ENCODE assay signal across 1 cellular context in the genomic region with DNA sequence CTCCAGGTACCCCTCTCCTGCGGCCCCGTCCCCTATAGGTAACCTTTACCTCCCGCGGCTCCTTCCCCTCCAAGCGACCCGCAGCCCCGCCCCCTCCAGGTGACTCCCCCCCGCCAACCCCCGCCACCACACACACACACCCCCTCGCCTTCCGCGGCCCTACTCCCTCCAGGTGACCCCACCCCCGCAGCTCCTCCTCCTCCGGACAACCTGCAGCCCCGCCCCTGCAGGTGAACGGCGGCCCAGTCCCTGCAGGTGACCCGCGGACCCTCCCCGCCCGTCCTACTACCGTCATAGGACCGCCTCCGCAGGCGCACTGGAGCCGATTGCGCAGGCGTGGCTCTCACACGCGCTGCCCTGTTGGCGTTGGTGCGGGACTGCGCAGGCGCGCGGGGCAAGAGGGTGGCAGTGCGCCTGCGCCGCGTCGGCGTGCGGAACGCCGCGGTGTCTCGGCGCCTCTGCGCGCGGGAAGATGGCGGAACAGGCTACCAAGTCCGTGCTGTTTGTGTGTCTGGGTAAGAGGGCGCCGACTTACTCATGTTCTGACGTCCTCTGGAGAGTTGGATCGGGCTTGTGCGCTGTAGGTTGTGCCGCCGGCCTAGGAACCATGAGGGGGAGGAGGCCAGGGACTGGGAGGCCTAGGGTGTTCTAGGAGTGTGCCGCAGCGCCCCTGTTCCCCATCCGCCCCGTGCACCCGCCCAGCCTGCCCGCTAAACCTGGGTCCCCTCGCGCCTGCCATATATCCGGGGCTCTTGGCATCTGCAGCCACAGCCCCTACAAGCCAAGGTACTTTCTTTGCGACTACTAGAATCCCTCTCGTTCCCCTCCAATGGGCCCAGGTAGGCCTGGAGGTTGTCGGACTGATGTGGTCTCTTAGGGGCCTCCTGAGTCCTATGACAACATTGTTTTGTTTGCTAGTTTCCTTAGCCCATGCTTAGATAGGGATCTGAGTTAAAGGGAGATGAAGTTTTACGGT.
TF ChIP-seq lines count a peak whose summit lies in the region.

Gene ACP1, plus strand, starts transcription at position 455 of the 976 bp plus-strand sequence. Its CDS starts 18 bp downstream, at position 473.

TF ChIP-seq in GM12878, 131 proteins besides CTCF, POLR2A, EP300 and RAD21 (continued from another document and continues in another):
- TF ChIP-seq ZBTB4 (CRISPR knock-in tag; IDR thresholded peaks at IDR 0.05): no peak
- TF ChIP-seq ZBED1 (IDR thresholded peaks at IDR 0.05; ENCODE audit: borderline replicate concordance): no peak
- no peak for TF ChIP-seq SREBF1 (IDR thresholded peaks at IDR 0.05; ENCODE audit: low read length)
- TF ChIP-seq, protein P1, sequence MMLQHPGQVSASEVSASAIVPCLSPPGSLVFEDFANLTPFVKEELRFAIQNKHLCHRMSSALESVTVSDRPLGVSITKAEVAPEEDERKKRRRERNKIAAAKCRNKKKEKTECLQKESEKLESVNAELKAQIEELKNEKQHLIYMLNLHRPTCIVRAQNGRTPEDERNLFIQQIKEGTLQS (IDR thresholded peaks at IDR 0.05; ENCODE audit: borderline replicate concordance, extremely low read depth, low read depth, low read length): no peak
- TF ChIP-seq, protein P2, sequence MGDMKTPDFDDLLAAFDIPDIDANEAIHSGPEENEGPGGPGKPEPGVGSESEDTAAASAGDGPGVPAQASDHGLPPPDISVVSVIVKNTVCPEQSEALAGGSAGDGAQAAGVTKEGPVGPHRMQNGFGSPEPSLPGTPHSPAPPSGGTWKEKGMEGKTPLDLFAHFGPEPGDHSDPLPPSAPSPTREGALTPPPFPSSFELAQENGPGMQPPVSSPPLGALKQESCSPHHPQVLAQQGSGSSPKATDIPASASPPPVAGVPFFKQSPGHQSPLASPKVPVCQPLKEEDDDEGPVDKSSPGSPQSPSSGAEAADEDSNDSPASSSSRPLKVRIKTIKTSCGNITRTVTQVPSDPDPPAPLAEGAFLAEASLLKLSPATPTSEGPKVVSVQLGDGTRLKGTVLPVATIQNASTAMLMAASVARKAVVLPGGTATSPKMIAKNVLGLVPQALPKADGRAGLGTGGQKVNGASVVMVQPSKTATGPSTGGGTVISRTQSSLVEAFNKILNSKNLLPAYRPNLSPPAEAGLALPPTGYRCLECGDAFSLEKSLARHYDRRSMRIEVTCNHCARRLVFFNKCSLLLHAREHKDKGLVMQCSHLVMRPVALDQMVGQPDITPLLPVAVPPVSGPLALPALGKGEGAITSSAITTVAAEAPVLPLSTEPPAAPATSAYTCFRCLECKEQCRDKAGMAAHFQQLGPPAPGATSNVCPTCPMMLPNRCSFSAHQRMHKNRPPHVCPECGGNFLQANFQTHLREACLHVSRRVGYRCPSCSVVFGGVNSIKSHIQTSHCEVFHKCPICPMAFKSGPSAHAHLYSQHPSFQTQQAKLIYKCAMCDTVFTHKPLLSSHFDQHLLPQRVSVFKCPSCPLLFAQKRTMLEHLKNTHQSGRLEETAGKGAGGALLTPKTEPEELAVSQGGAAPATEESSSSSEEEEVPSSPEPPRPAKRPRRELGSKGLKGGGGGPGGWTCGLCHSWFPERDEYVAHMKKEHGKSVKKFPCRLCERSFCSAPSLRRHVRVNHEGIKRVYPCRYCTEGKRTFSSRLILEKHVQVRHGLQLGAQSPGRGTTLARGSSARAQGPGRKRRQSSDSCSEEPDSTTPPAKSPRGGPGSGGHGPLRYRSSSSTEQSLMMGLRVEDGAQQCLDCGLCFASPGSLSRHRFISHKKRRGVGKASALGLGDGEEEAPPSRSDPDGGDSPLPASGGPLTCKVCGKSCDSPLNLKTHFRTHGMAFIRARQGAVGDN (IDR thresholded peaks at IDR 0.05): peak; percentile 89
- TF ChIP-seq BACH1 (IDR thresholded peaks at IDR 0.05; ENCODE audit: borderline replicate concordance): peak; percentile 65; the same call in 1 of the 2 replicates
- TF ChIP-seq, protein P3, sequence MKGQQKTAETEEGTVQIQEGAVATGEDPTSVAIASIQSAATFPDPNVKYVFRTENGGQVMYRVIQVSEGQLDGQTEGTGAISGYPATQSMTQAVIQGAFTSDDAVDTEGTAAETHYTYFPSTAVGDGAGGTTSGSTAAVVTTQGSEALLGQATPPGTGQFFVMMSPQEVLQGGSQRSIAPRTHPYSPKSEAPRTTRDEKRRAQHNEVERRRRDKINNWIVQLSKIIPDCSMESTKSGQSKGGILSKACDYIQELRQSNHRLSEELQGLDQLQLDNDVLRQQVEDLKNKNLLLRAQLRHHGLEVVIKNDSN (IDR thresholded peaks at IDR 0.05; ENCODE audit: borderline replicate concordance, extremely low read length, insufficient read depth, low read depth, low read length): no peak
- TF ChIP-seq TCF12 (IDR thresholded peaks at IDR 0.05; ENCODE audit: low read depth, low read length): no peak
- TF ChIP-seq, protein P4, sequence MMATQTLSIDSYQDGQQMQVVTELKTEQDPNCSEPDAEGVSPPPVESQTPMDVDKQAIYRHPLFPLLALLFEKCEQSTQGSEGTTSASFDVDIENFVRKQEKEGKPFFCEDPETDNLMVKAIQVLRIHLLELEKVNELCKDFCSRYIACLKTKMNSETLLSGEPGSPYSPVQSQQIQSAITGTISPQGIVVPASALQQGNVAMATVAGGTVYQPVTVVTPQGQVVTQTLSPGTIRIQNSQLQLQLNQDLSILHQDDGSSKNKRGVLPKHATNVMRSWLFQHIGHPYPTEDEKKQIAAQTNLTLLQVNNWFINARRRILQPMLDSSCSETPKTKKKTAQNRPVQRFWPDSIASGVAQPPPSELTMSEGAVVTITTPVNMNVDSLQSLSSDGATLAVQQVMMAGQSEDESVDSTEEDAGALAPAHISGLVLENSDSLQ (IDR thresholded peaks at IDR 0.05): no peak
- peak; percentile 71; the same call in 1 of the 2 replicates for TF ChIP-seq NKRF (conservative IDR thresholded peaks at IDR 0.05)
- no peak for TF ChIP-seq YBX1 (IDR thresholded peaks at IDR 0.05)
- TF ChIP-seq MXI1 (IDR thresholded peaks at IDR 0.05; ENCODE audit: low read depth, low read length): peak; percentile 69
- TF ChIP-seq ETV6 (conservative IDR thresholded peaks at IDR 0.05 in 1 of 2, IDR thresholded peaks at IDR 0.05 in 1 of 2; ENCODE audit: borderline replicate concordance in 1 of 2, low read depth in 1 of 2): no peak
- 0 out of 2 replicates have a peak, but pooled peaks have one; percentile 46 for TF ChIP-seq ZNF592 (IDR thresholded peaks at IDR 0.05)
- TF ChIP-seq SPI1 (IDR thresholded peaks at IDR 0.05; ENCODE audit: borderline replicate concordance, insufficient read depth, low read depth, low read length): no peak
- no peak for TF ChIP-seq NFXL1 (IDR thresholded peaks at IDR 0.05; ENCODE audit: borderline replicate concordance)
- no peak for TF ChIP-seq CHD1 (IDR thresholded peaks at IDR 0.05; ENCODE audit: low read depth, low read length)
- no peak for TF ChIP-seq NFYA (IDR thresholded peaks at IDR 0.05; ENCODE audit: borderline replicate concordance, low read depth, low read length)
- TF ChIP-seq, protein P5, sequence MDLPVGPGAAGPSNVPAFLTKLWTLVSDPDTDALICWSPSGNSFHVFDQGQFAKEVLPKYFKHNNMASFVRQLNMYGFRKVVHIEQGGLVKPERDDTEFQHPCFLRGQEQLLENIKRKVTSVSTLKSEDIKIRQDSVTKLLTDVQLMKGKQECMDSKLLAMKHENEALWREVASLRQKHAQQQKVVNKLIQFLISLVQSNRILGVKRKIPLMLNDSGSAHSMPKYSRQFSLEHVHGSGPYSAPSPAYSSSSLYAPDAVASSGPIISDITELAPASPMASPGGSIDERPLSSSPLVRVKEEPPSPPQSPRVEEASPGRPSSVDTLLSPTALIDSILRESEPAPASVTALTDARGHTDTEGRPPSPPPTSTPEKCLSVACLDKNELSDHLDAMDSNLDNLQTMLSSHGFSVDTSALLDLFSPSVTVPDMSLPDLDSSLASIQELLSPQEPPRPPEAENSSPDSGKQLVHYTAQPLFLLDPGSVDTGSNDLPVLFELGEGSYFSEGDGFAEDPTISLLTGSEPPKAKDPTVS (IDR thresholded peaks at IDR 0.05; ENCODE audit: low read depth, low read length): no peak
- no peak for TF ChIP-seq PML (IDR thresholded peaks at IDR 0.05; ENCODE audit: low read length)
- TF ChIP-seq, protein P6, sequence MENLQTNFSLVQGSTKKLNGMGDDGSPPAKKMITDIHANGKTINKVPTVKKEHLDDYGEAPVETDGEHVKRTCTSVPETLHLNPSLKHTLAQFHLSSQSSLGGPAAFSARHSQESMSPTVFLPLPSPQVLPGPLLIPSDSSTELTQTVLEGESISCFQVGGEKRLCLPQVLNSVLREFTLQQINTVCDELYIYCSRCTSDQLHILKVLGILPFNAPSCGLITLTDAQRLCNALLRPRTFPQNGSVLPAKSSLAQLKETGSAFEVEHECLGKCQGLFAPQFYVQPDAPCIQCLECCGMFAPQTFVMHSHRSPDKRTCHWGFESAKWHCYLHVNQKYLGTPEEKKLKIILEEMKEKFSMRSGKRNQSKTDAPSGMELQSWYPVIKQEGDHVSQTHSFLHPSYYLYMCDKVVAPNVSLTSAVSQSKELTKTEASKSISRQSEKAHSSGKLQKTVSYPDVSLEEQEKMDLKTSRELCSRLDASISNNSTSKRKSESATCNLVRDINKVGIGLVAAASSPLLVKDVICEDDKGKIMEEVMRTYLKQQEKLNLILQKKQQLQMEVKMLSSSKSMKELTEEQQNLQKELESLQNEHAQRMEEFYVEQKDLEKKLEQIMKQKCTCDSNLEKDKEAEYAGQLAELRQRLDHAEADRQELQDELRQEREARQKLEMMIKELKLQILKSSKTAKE (IDR thresholded peaks at IDR 0.05; ENCODE audit: low read depth, poor library complexity, severe bottlenecking): no peak
- no peak for TF ChIP-seq EZH2 (IDR thresholded peaks at IDR 0.05; ENCODE audit: borderline replicate concordance, control insufficient read depth, low read depth, low read length)
- TF ChIP-seq NRF1 (conservative IDR thresholded peaks at IDR 0.05; ENCODE audit: low read depth, low read length): peak; percentile 99
- TF ChIP-seq PAX5 (IDR thresholded peaks at IDR 0.05; ENCODE audit: borderline replicate concordance, low read depth, low read length): no peak; the same call in 1 of the 2 replicates
- no peak for TF ChIP-seq FOS (IDR thresholded peaks at IDR 0.05; ENCODE audit: borderline replicate concordance, extremely low read depth, insufficient read length)
- TF ChIP-seq HCFC1 (IDR thresholded peaks at IDR 0.05; ENCODE audit: low read length): peak; percentile 41
- no peak for TF ChIP-seq ZNF384 (IDR thresholded peaks at IDR 0.05; ENCODE audit: borderline replicate concordance, low read depth, low read length)
- TF ChIP-seq WRNIP1 (IDR thresholded peaks at IDR 0.05; ENCODE audit: borderline replicate concordance, low read depth, low read length): no peak
